ENCODE assay signal across 18 cellular contexts in the genomic region with DNA sequence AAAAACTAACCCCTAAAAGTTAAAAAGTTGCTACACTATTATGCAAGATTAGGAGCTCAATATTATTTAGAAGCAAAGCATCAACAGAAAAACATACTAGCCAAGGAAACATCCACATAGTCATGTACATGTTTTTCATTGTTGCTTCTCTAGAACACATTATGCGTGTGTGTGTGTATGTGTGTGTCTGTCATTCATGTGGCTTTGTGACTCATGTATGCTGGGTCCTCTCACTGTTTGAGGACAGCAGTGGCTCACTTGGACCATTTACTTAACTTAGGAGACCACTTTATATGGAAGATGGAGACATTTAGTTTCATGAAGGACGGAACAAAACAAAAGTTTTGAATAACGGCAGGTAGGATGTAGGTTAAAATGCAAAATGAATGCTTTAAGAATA.
"Had no signal": no experiment of that assay in that cellular context is flagged by ENCODE, and none has a peak within 500 bp of the region (broad histone marks: within the 10 kb centered on the region; RNA-seq: fewer than 3 reads in every experiment).

No MANE protein-coding gene starts in this region.

- ATAC-seq: activated CD8-positive, alpha-beta T cell treated with anti-CD3 and anti-CD28 coated beads for 36 hours; left lung; naive thymus-derived CD8-positive, alpha-beta T cell had no signal

- DNase-seq: activated CD8-positive, alpha-beta memory T cell treated with anti-CD3 and anti-CD28 coated beads, Interleukin-2, amount 50 U/mL, for 4 hours; activated CD8-positive, alpha-beta T cell treated with anti-CD3 and anti-CD28 coated beads for 36 hours; activated gamma-delta T cell treated with Interleukin-2 at 50 U/mL for 16 hours; activated naive CD8-positive, alpha-beta T cell treated with anti-CD3 and anti-CD28 coated beads for 36 hours; activated T-cell treated with anti-CD3 and anti-CD28 coated beads, Interleukin-2, amount 50 U/mL, for 48 hours; dorsolateral prefrontal cortex; endodermal cell; erythroblast; hippocampal formation; left lung; naive thymus-derived CD8-positive, alpha-beta T cell; trophoblast cell had no signal

- H3K9me3 Mint-ChIP-seq: activated CD8-positive, alpha-beta T cell treated with anti-CD3 and anti-CD28 coated beads for 36 hours; endodermal cell; stimulated activated naive CD8-positive, alpha-beta T cell treated with anti-CD3 and anti-CD28 coated beads, Interleukin-15, Interleukin-2, amounts not matched to agents 100 ng/mL and 50 ng/mL, for 24 hours had no signal

- H3K27ac Mint-ChIP-seq: activated CD8-positive, alpha-beta T cell treated with anti-CD3 and anti-CD28 coated beads for 36 hours; activated naive CD8-positive, alpha-beta T cell treated with anti-CD3 and anti-CD28 coated beads for 36 hours; endodermal cell; naive thymus-derived CD8-positive, alpha-beta T cell; stimulated activated naive CD8-positive, alpha-beta T cell treated with anti-CD3 and anti-CD28 coated beads, Interleukin-15, Interleukin-2, amounts not matched to agents 100 ng/mL and 50 ng/mL, for 24 hours had no signal

- H3K27me3 ChIP-seq: ascending aorta, dorsolateral prefrontal cortex, left lung, suprapubic skin had no signal

- FAIRE-seq: keratinocyte had no signal

- H3K4me1 Mint-ChIP-seq: endodermal cell; naive thymus-derived CD8-positive, alpha-beta T cell had no signal

- H3K27ac ChIP-seq: ascending aorta, dorsolateral prefrontal cortex, left lung, neutrophil, suprapubic skin had no signal

- H3K36me3 Mint-ChIP-seq: activated naive CD8-positive, alpha-beta T cell treated with anti-CD3 and anti-CD28 coated beads for 36 hours had no signal

- H3K4me3 ChIP-seq: ascending aorta, dorsolateral prefrontal cortex, left lung, smooth muscle cell, suprapubic skin had no signal

- H3K4me2 ChIP-seq: smooth muscle cell had no signal

- H3K4me3 Mint-ChIP-seq: activated CD8-positive, alpha-beta T cell treated with anti-CD3 and anti-CD28 coated beads for 36 hours; activated naive CD8-positive, alpha-beta T cell treated with anti-CD3 and anti-CD28 coated beads for 36 hours; endodermal cell; naive thymus-derived CD8-positive, alpha-beta T cell; stimulated activated naive CD8-positive, alpha-beta T cell treated with anti-CD3 and anti-CD28 coated beads, Interleukin-15, Interleukin-2, amounts not matched to agents 100 ng/mL and 50 ng/mL, for 24 hours had no signal

- H3K36me3 ChIP-seq: ascending aorta, left lung, neutrophil, suprapubic skin had no signal

- H3K9me3 ChIP-seq: ascending aorta, left lung, neutrophil, suprapubic skin had no signal
